ENCODE assay signal across 25 cellular contexts in the genomic region with DNA sequence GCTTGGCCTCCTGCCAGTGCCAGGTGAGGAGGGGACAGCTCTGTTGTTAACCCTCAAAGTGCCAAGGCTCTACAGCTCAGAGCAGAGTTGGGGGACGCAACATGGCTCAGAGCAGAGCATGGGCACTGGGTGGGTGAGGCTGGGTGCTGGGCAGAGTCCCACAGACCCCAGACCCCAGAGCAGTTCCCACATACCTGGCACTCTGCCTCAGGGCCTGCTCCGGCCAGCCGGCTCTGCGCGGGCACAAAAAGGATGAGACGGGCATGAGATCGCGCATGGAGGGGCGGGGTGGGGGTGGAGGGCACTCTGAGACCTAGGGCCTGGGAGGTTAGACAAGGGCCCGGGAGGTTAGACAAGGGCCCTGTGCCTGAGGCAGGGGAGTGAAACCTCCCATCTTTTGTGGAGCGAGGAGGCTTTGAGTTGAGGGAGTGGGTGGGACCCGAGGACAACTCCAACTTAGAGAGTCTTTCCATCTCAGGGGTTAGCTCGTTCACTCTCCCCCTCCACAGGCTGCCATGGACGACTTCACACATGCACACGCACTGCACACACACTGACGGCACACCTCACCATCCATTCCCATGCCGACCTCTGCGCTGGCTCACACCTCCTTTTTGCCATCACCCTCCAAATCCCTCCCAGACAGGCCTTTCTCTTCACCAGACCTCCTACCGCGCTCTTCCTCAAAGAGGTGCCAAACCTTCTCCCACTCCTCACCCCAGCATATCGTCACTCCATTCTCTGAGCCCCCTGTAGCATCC. TPM values are rescaled to one million over a fixed set of nuclear protein-coding genes. Genes with fewer than 3 reads are reported as not detected.
DNase-seq lines count a peak whose midpoint lies in the region; ATAC-seq and TF ChIP-seq lines count a peak whose summit lies in the region.
"Had no signal": no experiment of that assay in that cellular context is flagged by ENCODE, and none has a peak within 500 bp of the region (broad histone marks: within the 10 kb centered on the region; RNA-seq: fewer than 3 reads in every experiment).

No MANE protein-coding gene starts in this region.

- no peak overlapping the region for H2AFZ ChIP-seq in osteoblast (ENCODE audit: low read length)

- no peak overlapping the region for H3K4me3 ChIP-seq in BLaER1 treated with 17β-estradiol and CSF1 and Interleukin-3, amounts not matched to agents 10 nM and 100 nM
- H3K4me3 ChIP-seq in osteoblast (ENCODE audit: insufficient read depth, low read length), result no peak overlapping the region
- H3K4me3 ChIP-seq: A549, breast epithelium, colonic mucosa, lung had no signal

- H3K79me2 ChIP-seq in osteoblast (ENCODE audit: insufficient read depth, low read length), result no peaks in the 10 kb centered on the region

- H3K27me3 ChIP-seq in BLaER1 treated with 17β-estradiol and CSF1 and Interleukin-3, amounts not matched to agents 10 nM and 100 nM, result no peaks in the 10 kb centered on the region; a peak in 1 of 22 replicates
- peaks cover 8% of the 10 kb centered on the region for H3K27me3 ChIP-seq in osteoblast (ENCODE audit: insufficient read depth, low read length)
- H3K27me3 ChIP-seq: breast epithelium, colonic mucosa had no signal

- no peak overlapping the region for H3K27ac ChIP-seq in BLaER1 treated with 17β-estradiol and CSF1 and Interleukin-3, amounts not matched to agents 10 nM and 100 nM
- no peak overlapping the region for H3K27ac ChIP-seq in osteoblast (ENCODE audit: low read depth, low read length)
- H3K27ac ChIP-seq: A549, colonic mucosa, WERI-Rb-1 had no signal

- no peak for ATAC-seq in WTC11
- ATAC-seq: A549; activated naive CD4-positive, alpha-beta T cell treated with anti-CD3 and anti-CD28 coated beads, Interleukin-2, amount 50 U/mL, for 72 hours; CD8-positive, alpha-beta T cell had no signal

- peaks cover 23% of the 10 kb centered on the region for H3K36me3 Mint-ChIP-seq in WTC11
- peaks cover 35% of the 10 kb centered on the region for H3K36me3 Mint-ChIP-seq in endothelial cell (ENCODE audit: low read depth, unreplicated experiment)
- H3K36me3 Mint-ChIP-seq: activated naive CD4-positive, alpha-beta T cell treated with anti-CD3 and anti-CD28 coated beads, Interleukin-2, amount 50 U/mL, for 72 hours; CD8-positive, alpha-beta T cell; naive thymus-derived CD8-positive, alpha-beta T cell had no signal

- H3K27ac Mint-ChIP-seq in WTC11 (peak overlapping the region; percentile 89), endothelial cell (ENCODE audit: unreplicated experiment) (peak overlapping the region; percentile 61)
- H3K27ac Mint-ChIP-seq: activated CD4-positive, alpha-beta T cell treated with anti-CD3 and anti-CD28 coated beads, Interleukin-2, amount 10 ng/mL, durations not matched to agents 7 days and 5 days; activated naive CD4-positive, alpha-beta T cell treated with anti-CD3 and anti-CD28 coated beads, Interleukin-2, amount 50 U/mL, for 72 hours; CD8-positive, alpha-beta T cell had no signal

- DNase-seq in WTC11 (ENCODE audit: low spot score), result no peak
- DNase-seq in endothelial cell (ENCODE audit: low spot score), result no peak
- peak; percentile 35 for DNase-seq in osteoblast (ENCODE audit: insufficient read length, low spot score, missing footprints)
- no peak for DNase-seq in hippocampal formation (lab: John Stamatoyannopoulos, UW)
- DNase-seq in NCI-H1048 (lab: John Stamatoyannopoulos, UW), result no peak
- DNase-seq in HPDE6-E6E7 (ENCODE audit: extremely low spot score), result no peak
- no peak for DNase-seq in H4 (ENCODE audit: low spot score)
- DNase-seq: activated CD4-positive, alpha-beta T cell treated with anti-CD3 and anti-CD28 coated beads, Interleukin-2, amount 10 ng/mL, durations not matched to agents 7 days and 5 days; activated effector memory CD4-positive, alpha-beta T cell treated with Interleukin-2 at 50 U/mL for 16 hours; CD8-positive, alpha-beta T cell; colonic mucosa; DMS 273 treated with DMSO at 0.1 percent for 48 hours; HCEC 1CT; KBM-7; naive thymus-derived CD8-positive, alpha-beta T cell; NCI-H1930; stimulated activated CD4-positive, alpha-beta T cell treated with anti-CD3 and anti-CD28 coated beads, Interleukin-4, amount 100 ng/mL, for 1 hour; T-helper 9 cell; WERI-Rb-1 had no signal

- POLR2A ChIA-PET in WTC11 (lab: Charles Lee), result interaction anchor here (0.6 to 2.6 kb wide), 4 partner anchors 10 to 40 kb away, joined by 3 to 8 read pairs (median 4); no protein-coding TSS in a partner anchor

- H3K9me3 Mint-ChIP-seq in WTC11 (no peaks in the 10 kb centered on the region), endothelial cell (ENCODE audit: unreplicated experiment) (no peaks in the 10 kb centered on the region)
- H3K9me3 Mint-ChIP-seq: activated CD4-positive, alpha-beta T cell treated with anti-CD3 and anti-CD28 coated beads, Interleukin-2, amount 10 ng/mL, durations not matched to agents 7 days and 5 days; activated naive CD4-positive, alpha-beta T cell treated with anti-CD3 and anti-CD28 coated beads, Interleukin-2, amount 50 U/mL, for 72 hours; CD8-positive, alpha-beta T cell; naive thymus-derived CD8-positive, alpha-beta T cell had no signal

- peak overlapping the region in 8 of 11 experiments; percentile 28 to 65 (median 50); a peak in 14 of 22 replicates for H3K4me2 ChIP-seq in BLaER1 treated with 17β-estradiol and CSF1 and Interleukin-3, amounts not matched to agents 10 nM and 100 nM
- no peak overlapping the region for H3K4me2 ChIP-seq in osteoblast (ENCODE audit: insufficient read depth, low read length)
- H3K4me2 ChIP-seq: A549 had no signal

- peaks cover 0 to 48% (median 20%) of the 10 kb centered on the region in 10 experiments; a peak in 15 of 20 replicates for H3K4me1 ChIP-seq in BLaER1 treated with 17β-estradiol and CSF1 and Interleukin-3, amounts not matched to agents 10 nM and 100 nM
- H3K4me1 ChIP-seq in osteoblast (ENCODE audit: insufficient read depth, low read length), result no peaks in the 10 kb centered on the region
- H3K4me1 ChIP-seq: A549, breast epithelium, colonic mucosa had no signal

- H3K36me3 ChIP-seq in BLaER1 treated with 17β-estradiol and CSF1 and Interleukin-3, amounts not matched to agents 10 nM and 100 nM, result no peaks in the 10 kb centered on the region
- H3K36me3 ChIP-seq in osteoblast (ENCODE audit: insufficient read depth, low read length), result no peaks in the 10 kb centered on the region
- H3K36me3 ChIP-seq: breast epithelium, colonic mucosa, WERI-Rb-1 had no signal

- CTCF ChIA-PET in WTC11 (lab: Charles Lee), result interaction anchor here (0.8 to 8.0 kb wide), 4 partner anchors 11 to 30 kb away, joined by 4 to 97 read pairs (median 4); partner anchors contain the start of gene PCDH1

- no peaks in the 10 kb centered on the region for H3K9me3 ChIP-seq in BLaER1 treated with 17β-estradiol and CSF1 and Interleukin-3, amounts not matched to agents 10 nM and 100 nM (replicated peaks in 1 of 11)
- H3K9me3 ChIP-seq in osteoblast (ENCODE audit: low read depth, low read length), result no peaks in the 10 kb centered on the region
- H3K9me3 ChIP-seq: A549, breast epithelium, colonic mucosa had no signal

- TF ChIP-seq CTCF in WTC11 (IDR thresholded peaks at IDR 0.05) (no peak), endothelial cell (IDR thresholded peaks at IDR 0.05; ENCODE audit: unreplicated experiment) (no peak), osteoblast (IDR thresholded peaks at IDR 0.05; ENCODE audit: extremely low read depth, low read depth, low read length) (no peak)

- H3K9ac ChIP-seq in BLaER1 treated with 17β-estradiol and CSF1 and Interleukin-3, amounts not matched to agents 10 nM and 100 nM, result no peak overlapping the region

- H3K27me3 Mint-ChIP-seq in WTC11 (ENCODE audit: low read depth) (no peaks in the 10 kb centered on the region), endothelial cell (ENCODE audit: unreplicated experiment) (peaks cover 5% of the 10 kb centered on the region)

- H3K4me3 Mint-ChIP-seq in WTC11, result no peak overlapping the region
- H3K4me3 Mint-ChIP-seq in endothelial cell (ENCODE audit: unreplicated experiment), result peak overlapping the region; percentile 52
- H3K4me3 Mint-ChIP-seq: activated CD4-positive, alpha-beta T cell treated with anti-CD3 and anti-CD28 coated beads, Interleukin-2, amount 10 ng/mL, durations not matched to agents 7 days and 5 days; CD8-positive, alpha-beta T cell; naive thymus-derived CD8-positive, alpha-beta T cell had no signal

- H3K4me1 Mint-ChIP-seq in WTC11 (peaks cover 69% of the 10 kb centered on the region), endothelial cell (ENCODE audit: unreplicated experiment) (peaks cover 41% of the 10 kb centered on the region)
- H3K4me1 Mint-ChIP-seq: activated CD4-positive, alpha-beta T cell treated with anti-CD3 and anti-CD28 coated beads, Interleukin-2, amount 10 ng/mL, durations not matched to agents 7 days and 5 days had no signal

- H4K20me1 ChIP-seq in BLaER1 treated with 17β-estradiol and CSF1 and Interleukin-3, amounts not matched to agents 10 nM and 100 nM, result no peaks in the 10 kb centered on the region
- H4K20me1 ChIP-seq in osteoblast (ENCODE audit: insufficient read depth, low read length), result no peaks in the 10 kb centered on the region

TF ChIP-seq in WTC11, 78 proteins besides CTCF, POLR2A, EP300 and RAD21 (continues in another document):
- no peak for TF ChIP-seq HMGA2 (CRISPR knock-in tag; IDR thresholded peaks at IDR 0.05)
- TF ChIP-seq, protein P1, sequence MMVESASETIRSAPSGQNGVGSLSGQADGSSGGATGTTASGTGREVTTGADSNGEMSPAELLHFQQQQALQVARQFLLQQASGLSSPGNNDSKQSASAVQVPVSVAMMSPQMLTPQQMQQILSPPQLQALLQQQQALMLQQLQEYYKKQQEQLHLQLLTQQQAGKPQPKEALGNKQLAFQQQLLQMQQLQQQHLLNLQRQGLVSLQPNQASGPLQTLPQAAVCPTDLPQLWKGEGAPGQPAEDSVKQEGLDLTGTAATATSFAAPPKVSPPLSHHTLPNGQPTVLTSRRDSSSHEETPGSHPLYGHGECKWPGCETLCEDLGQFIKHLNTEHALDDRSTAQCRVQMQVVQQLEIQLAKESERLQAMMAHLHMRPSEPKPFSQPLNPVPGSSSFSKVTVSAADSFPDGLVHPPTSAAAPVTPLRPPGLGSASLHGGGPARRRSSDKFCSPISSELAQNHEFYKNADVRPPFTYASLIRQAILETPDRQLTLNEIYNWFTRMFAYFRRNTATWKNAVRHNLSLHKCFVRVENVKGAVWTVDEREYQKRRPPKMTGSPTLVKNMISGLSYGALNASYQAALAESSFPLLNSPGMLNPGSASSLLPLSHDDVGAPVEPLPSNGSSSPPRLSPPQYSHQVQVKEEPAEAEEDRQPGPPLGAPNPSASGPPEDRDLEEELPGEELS (CRISPR knock-in tag; IDR thresholded peaks at IDR 0.05), result no peak
- TF ChIP-seq ETV6 (CRISPR knock-in tag; IDR thresholded peaks at IDR 0.05), result no peak
- TF ChIP-seq SP1 (CRISPR knock-in tag; conservative IDR thresholded peaks at IDR 0.05), result no peak

RNA-seq across cellular contexts. Expression of gene PCDH1, which starts 22.0 kb away (rescaled TPM):
- total RNA-seq in WTC11 (2021), result 105 to 108 TPM (median 108 TPM) in 3 replicates
- total RNA-seq in endothelial cell (ENCODE audit: unreplicated experiment), result 140 TPM
- 0.29 and 1.4 TPM in 2 replicates for total RNA-seq in osteoblast
- total RNA-seq in H4 (2014; rRNA removed; shearing (Covaris generic)), result 1.2 and 6.6 TPM in 2 replicates
- total RNA-seq: activated CD4-positive, alpha-beta T cell treated with anti-CD3 and anti-CD28 coated beads, Interleukin-2, amount 10 ng/mL, durations not matched to agents 7 days and 5 days; activated CD8-positive, alpha-beta memory T cell treated with anti-CD3 and anti-CD28 coated beads for 36 hours; naive thymus-derived CD8-positive, alpha-beta T cell had no signal

Comparison
In these comparisons a context has a peak if more than half of its experiments do, and no peak if none do; other contexts are left out.
1. RNA of gene PCDH1, which starts 22.0 kb away (total RNA-seq): 140 TPM in endothelial cell (single experiment) and 105 to 108 TPM in WTC11; 0.29 to 1.4 TPM in osteoblast and 1.2 to 6.6 TPM in H4; every median in the first group is over 10 times any median in the second.